ENCODE assay signal across 1 cellular context in the genomic region with DNA sequence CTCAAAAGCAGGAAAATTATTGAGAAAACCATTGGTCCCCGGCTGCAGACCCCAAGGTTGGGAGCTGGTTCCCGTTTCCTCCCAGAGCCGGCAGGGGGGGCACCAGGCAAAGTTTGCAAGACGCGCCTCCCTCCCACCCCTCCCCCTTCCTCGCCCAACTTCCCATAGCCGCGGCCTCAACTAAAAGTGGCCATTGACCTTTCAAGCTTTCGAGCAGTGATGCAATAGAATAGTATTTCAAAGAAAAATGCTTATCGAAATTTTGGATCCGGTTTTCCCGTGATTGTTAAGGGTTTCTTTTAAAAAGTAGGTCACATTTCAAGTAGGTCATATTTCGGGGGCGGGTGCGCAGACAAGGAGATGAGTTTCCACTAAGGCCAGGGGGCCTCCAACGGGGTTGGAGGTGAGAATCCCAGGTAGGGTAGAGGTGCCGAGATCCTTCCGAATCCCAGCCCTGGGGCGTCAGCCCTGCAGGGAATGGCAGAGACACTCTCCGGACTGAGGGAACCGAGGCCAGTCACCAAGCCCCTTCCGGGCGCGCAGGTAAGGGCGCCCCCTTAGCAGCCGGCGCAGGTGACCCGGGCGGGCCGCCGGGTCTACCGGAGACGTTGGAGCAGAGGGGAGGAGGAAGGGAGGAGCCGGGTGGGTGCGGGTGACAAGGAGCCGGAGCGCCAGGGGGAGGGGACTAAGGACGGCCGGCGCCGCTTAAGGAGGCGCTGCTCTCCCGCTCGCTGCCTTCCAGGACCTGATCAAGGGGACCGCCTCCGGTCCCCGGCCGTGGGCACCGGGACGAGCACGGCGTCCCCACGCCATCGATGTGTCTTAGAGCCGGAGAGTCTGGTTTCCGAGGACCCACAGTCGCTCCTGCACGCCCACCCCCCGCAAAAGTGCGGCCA.
A peak's percentile ranks its signal among the peaks of the same experiment; 100 is the strongest.
TF ChIP-seq lines count a peak whose summit lies in the region.

No MANE protein-coding gene starts in this region.

TF ChIP-seq in K562, 482 proteins besides CTCF, POLR2A, EP300 and RAD21 (continued from another document and continues in another):
- TF ChIP-seq TEAD1 (CRISPR knock-in tag; IDR thresholded peaks at IDR 0.05) (no peak; a peak in 1 of 4 replicates), WHSC1 (IDR thresholded peaks at IDR 0.05; ENCODE audit: low read length) (no peak), ZNF311 (CRISPR knock-in tag; IDR thresholded peaks at IDR 0.05) (no peak), ILK (tag; IDR thresholded peaks at IDR 0.05; ENCODE audit: borderline replicate concordance, low read depth) (no peak), MTA3 (IDR thresholded peaks at IDR 0.05; ENCODE audit: borderline replicate concordance) (no peak; the same call in 1 of the 2 replicates), SMAD3 (CRISPR knock-in tag; conservative IDR thresholded peaks at IDR 0.05) (no peak), THAP7 (CRISPR knock-in tag; IDR thresholded peaks at IDR 0.05) (no peak), CREB5 (CRISPR knock-in tag; IDR thresholded peaks at IDR 0.05) (no peak), XRCC5 (IDR thresholded peaks at IDR 0.05; ENCODE audit: low read depth, low read length) (no peak; the same call in 1 of the 2 replicates), ZNF143 (CRISPR knock-in tag; IDR thresholded peaks at IDR 0.05) (no peak), STAG1 (CRISPR knock-in tag; IDR thresholded peaks at IDR 0.05; ENCODE audit: borderline replicate concordance) (peak; percentile 33), ZBTB1 (CRISPR knock-in tag; IDR thresholded peaks at IDR 0.05; ENCODE audit: borderline replicate concordance, low read depth) (peak; percentile 20), RB1 (IDR thresholded peaks at IDR 0.05; ENCODE audit: low read depth) (no peak), FOXP1 (CRISPR knock-in tag; IDR thresholded peaks at IDR 0.05) (no peak; the same call in 1 of the 2 replicates), GTF2A2 (tag; IDR thresholded peaks at IDR 0.05) (no peak), RBM17 (IDR thresholded peaks at IDR 0.05; ENCODE audit: borderline replicate concordance, low read depth, low read length) (no peak), ZNF431 (CRISPR knock-in tag; IDR thresholded peaks at IDR 0.05) (no peak), ZNF124 (CRISPR knock-in tag; IDR thresholded peaks at IDR 0.05) (no peak), CBX1 (IDR thresholded peaks at IDR 0.05; ENCODE audit: low read depth) (no peak), ZNF778 (CRISPR knock-in tag; IDR thresholded peaks at IDR 0.05) (no peak), TAL1 (IDR thresholded peaks at IDR 0.05) (peak; percentile 8; the same call in 1 of the 2 replicates), ILF3 (IDR thresholded peaks at IDR 0.05; ENCODE audit: borderline replicate concordance) (no peak; the same call in 1 of the 2 replicates), CREBBP (IDR thresholded peaks at IDR 0.05; ENCODE audit: low read depth, low read length) (no peak), ZNF766 (CRISPR knock-in tag; conservative IDR thresholded peaks at IDR 0.05) (peak; percentile 92), STAT5A (IDR thresholded peaks at IDR 0.05; ENCODE audit: borderline replicate concordance, low read length) (peak; percentile 74), CSDE1 (IDR thresholded peaks at IDR 0.05) (no peak), LEF1 (IDR thresholded peaks at IDR 0.05) (peak; percentile 68; the same call in 1 of the 2 replicates), ZNF551 (CRISPR knock-in tag; IDR thresholded peaks at IDR 0.05) (no peak), CBX3 (IDR thresholded peaks at IDR 0.05; ENCODE audit: borderline replicate concordance in 1 of 2, low read length in 2 of 2) (0 out of 3 replicates have a peak, but pooled peaks of 1 of the 2 experiments have one; percentile 21), PTTG1 (tag; IDR thresholded peaks at IDR 0.05; ENCODE audit: low read depth) (no peak), ZNF57 (CRISPR knock-in tag; IDR thresholded peaks at IDR 0.05) (no peak), ZNF644 (tag; IDR thresholded peaks at IDR 0.05; ENCODE audit: low read depth) (no peak), SMAD1 (IDR thresholded peaks at IDR 0.05; ENCODE audit: low read depth, low read length, partially characterized antibody) (no peak), ZNF3 (CRISPR knock-in tag; IDR thresholded peaks at IDR 0.05) (no peak), NCOA1 (IDR thresholded peaks at IDR 0.05; ENCODE audit: low read depth) (peak; percentile 46; the same call in 1 of the 2 replicates), JUNB (CRISPR knock-in tag; conservative IDR thresholded peaks at IDR 0.05) (no peak), ARID3B (CRISPR knock-in tag; IDR thresholded peaks at IDR 0.05; ENCODE audit: borderline replicate concordance) (no peak), RHOXF2B (CRISPR knock-in tag; conservative IDR thresholded peaks at IDR 0.05) (0 out of 2 replicates have a peak, but pooled peaks have one; percentile 22), BHLHE40 (IDR thresholded peaks at IDR 0.05; ENCODE audit: low read length) (no peak)
- TF ChIP-seq, protein P1, sequence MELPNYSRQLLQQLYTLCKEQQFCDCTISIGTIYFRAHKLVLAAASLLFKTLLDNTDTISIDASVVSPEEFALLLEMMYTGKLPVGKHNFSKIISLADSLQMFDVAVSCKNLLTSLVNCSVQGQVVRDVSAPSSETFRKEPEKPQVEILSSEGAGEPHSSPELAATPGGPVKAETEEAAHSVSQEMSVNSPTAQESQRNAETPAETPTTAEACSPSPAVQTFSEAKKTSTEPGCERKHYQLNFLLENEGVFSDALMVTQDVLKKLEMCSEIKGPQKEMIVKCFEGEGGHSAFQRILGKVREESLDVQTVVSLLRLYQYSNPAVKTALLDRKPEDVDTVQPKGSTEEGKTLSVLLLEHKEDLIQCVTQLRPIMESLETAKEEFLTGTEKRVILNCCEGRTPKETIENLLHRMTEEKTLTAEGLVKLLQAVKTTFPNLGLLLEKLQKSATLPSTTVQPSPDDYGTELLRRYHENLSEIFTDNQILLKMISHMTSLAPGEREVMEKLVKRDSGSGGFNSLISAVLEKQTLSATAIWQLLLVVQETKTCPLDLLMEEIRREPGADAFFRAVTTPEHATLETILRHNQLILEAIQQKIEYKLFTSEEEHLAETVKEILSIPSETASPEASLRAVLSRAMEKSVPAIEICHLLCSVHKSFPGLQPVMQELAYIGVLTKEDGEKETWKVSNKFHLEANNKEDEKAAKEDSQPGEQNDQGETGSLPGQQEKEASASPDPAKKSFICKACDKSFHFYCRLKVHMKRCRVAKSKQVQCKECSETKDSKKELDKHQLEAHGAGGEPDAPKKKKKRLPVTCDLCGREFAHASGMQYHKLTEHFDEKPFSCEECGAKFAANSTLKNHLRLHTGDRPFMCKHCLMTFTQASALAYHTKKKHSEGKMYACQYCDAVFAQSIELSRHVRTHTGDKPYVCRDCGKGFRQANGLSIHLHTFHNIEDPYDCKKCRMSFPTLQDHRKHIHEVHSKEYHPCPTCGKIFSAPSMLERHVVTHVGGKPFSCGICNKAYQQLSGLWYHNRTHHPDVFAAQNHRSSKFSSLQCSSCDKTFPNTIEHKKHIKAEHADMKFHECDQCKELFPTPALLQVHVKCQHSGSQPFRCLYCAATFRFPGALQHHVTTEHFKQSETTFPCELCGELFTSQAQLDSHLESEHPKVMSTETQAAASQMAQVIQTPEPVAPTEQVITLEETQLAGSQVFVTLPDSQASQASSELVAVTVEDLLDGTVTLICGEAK (IDR thresholded peaks at IDR 0.05): no peak; the same call in 1 of the 2 replicates
- TF ChIP-seq, protein P1 (CRISPR knock-in tag; IDR thresholded peaks at IDR 0.05): 0 out of 2 replicates have a peak, but pooled peaks have one; percentile 13
- TF ChIP-seq, protein P2, sequence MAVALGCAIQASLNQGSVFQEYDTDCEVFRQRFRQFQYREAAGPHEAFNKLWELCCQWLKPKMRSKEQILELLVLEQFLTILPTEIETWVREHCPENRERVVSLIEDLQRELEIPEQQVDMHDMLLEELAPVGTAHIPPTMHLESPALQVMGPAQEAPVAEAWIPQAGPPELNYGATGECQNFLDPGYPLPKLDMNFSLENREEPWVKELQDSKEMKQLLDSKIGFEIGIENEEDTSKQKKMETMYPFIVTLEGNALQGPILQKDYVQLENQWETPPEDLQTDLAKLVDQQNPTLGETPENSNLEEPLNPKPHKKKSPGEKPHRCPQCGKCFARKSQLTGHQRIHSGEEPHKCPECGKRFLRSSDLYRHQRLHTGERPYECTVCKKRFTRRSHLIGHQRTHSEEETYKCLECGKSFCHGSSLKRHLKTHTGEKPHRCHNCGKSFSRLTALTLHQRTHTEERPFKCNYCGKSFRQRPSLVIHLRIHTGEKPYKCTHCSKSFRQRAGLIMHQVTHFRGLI (CRISPR knock-in tag; IDR thresholded peaks at IDR 0.05): no peak
- TF ChIP-seq, protein P3, sequence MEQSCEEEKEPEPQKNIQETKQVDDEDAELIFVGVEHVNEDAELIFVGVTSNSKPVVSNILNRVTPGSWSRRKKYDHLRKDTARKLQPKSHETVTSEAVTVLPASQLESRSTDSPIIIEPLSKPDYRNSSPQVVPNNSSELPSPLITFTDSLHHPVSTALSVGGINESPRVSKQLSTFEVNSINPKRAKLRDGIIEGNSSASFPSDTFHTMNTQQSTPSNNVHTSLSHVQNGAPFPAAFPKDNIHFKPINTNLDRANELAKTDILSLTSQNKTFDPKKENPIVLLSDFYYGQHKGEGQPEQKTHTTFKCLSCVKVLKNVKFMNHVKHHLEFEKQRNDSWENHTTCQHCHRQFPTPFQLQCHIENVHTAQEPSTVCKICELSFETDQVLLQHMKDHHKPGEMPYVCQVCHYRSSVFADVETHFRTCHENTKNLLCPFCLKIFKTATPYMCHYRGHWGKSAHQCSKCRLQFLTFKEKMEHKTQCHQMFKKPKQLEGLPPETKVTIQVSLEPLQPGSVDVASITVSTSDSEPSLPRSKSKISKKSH (CRISPR knock-in tag; IDR thresholded peaks at IDR 0.05): no peak
- TF ChIP-seq, protein P4, sequence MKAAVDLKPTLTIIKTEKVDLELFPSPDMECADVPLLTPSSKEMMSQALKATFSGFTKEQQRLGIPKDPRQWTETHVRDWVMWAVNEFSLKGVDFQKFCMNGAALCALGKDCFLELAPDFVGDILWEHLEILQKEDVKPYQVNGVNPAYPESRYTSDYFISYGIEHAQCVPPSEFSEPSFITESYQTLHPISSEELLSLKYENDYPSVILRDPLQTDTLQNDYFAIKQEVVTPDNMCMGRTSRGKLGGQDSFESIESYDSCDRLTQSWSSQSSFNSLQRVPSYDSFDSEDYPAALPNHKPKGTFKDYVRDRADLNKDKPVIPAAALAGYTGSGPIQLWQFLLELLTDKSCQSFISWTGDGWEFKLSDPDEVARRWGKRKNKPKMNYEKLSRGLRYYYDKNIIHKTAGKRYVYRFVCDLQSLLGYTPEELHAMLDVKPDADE (conservative IDR thresholded peaks at IDR 0.05; ENCODE audit: control insufficient read depth, low read depth, low read length): no peak
